In the genomic region with DNA sequence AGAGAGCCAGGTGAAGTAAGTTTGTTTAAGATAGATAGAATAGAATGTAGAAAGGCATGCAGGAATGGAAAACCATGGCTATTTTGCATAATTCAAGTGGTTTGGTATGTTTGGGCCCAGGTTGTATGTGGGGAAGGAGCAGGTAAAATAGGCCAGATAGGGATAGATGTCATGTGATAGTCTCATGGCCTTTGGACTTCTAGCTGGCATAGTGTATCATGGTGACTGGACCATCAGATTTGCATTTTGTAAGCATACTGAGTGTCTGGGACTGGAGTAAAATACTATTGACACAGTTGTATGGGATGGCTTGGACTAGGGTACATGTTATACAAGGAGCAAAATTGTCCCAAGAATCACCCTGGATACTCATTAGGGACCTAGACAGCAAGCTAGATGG, we compare ENCODE assay signal across 19 cellular contexts.
"Had no signal": no experiment of that assay in that cellular context is flagged by ENCODE, and none has a peak within 500 bp of the region (broad histone marks: within the 10 kb centered on the region; RNA-seq: fewer than 3 reads in every experiment).

No MANE protein-coding gene starts in this region.

- ATAC-seq: left lung, psoas muscle had no signal

- H3K9me3 Mint-ChIP-seq: activated naive CD8-positive, alpha-beta T cell treated with anti-CD3 and anti-CD28 coated beads, Interleukin-2, amount 10 ng/mL, durations not matched to agents 7 days and 5 days; naive B cell had no signal

- H3K9me3 ChIP-seq: left lung, ovary, psoas muscle, testis, upper lobe of left lung had no signal

- H3K27ac Mint-ChIP-seq: activated naive CD8-positive, alpha-beta T cell treated with anti-CD3 and anti-CD28 coated beads, Interleukin-2, amount 10 ng/mL, durations not matched to agents 7 days and 5 days; brain; endodermal cell had no signal

- H3K27me3 Mint-ChIP-seq: activated naive CD8-positive, alpha-beta T cell treated with anti-CD3 and anti-CD28 coated beads, Interleukin-2, amount 10 ng/mL, durations not matched to agents 7 days and 5 days; naive B cell had no signal

- H3K4me3 Mint-ChIP-seq: activated naive CD8-positive, alpha-beta T cell treated with anti-CD3 and anti-CD28 coated beads, Interleukin-2, amount 10 ng/mL, durations not matched to agents 7 days and 5 days; brain; endodermal cell; naive B cell had no signal

- H3K27ac ChIP-seq: dorsolateral prefrontal cortex, left lung, ovary, psoas muscle, skin epidermis, testis, upper lobe of left lung had no signal

- DNase-seq: activated CD4-positive, alpha-beta T cell treated with anti-CD3 and anti-CD28 coated beads, Interleukin-2, amount 50 U/mL, for 4 hours; activated naive CD4-positive, alpha-beta T cell; activated naive CD8-positive, alpha-beta T cell treated with anti-CD3 and anti-CD28 coated beads, Interleukin-2, amount 10 ng/mL, durations not matched to agents 7 days and 5 days; anterior cingulate cortex; caudate nucleus; dorsolateral prefrontal cortex; endodermal cell; left lung; naive B cell; ovary; psoas muscle; right cardiac atrium; stimulated activated CD4-positive, alpha-beta T cell treated with anti-CD3 and anti-CD28 coated beads, Interleukin-15, amount 100 ng/mL, for 24 hours; stimulated activated CD4-positive, alpha-beta T cell treated with anti-CD3 and anti-CD28 coated beads, Interleukin-2, amount 100 ng/mL, for 48 hours; T-helper 2 cell; testis; upper lobe of left lung had no signal

- H3K4me3 ChIP-seq: dorsolateral prefrontal cortex, left lung, ovary, psoas muscle, skin epidermis, testis, upper lobe of left lung had no signal

- H3K4me1 ChIP-seq: psoas muscle, testis had no signal

- H3K36me3 ChIP-seq: ovary had no signal

- H3K27me3 ChIP-seq: dorsolateral prefrontal cortex, left lung, ovary, testis, upper lobe of left lung had no signal
